ENCODE assay signal across 25 cellular contexts in the genomic region with DNA sequence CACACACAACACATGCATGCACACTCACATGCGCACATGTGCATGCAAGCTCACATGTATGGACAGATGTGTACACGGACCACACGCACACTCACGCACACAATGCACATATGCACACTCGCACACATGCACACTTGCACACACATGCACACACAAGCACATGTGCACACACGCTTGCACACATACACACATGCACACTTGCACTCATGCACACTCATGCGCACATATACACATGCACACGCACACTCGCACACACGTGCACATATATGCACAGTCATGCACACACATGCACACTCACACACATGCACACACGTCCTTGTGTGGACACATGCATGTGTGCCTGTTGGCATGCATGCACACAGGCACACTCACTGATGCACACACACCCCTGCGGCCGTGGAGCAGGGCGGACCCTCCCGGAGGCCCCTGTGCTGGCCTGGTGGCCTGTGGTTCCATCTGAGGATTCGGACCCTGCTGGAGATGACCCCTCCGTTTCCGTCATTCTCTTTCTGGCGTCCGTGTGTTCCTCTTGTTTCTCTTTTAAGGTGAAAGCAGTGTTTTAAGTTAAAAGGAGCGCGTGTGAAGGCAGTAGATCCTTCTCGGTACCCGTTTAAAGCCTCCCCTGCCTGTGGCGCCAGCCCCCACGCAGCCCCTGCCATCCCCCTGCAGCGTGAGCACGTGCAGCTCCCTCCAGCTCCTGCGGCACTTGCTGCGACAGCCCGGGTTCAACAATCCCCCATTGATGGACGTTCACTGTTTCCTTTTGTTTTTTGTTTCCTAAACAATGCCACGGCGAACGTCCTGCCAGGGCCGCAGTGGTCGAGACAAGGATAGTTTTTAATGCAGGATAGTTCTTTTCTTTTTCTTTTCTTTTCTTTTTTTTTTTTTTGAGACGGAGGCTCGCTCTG. TPM values are rescaled to one million over a fixed set of nuclear protein-coding genes. Genes with fewer than 3 reads are reported as not detected.
A peak's percentile ranks its signal among the peaks of the same experiment; 100 is the strongest.
DNase-seq lines count a peak whose midpoint lies in the region; ATAC-seq, FAIRE-seq and TF ChIP-seq lines count a peak whose summit lies in the region.
"Had no signal": no experiment of that assay in that cellular context is flagged by ENCODE, and none has a peak within 500 bp of the region (broad histone marks: within the 10 kb centered on the region; RNA-seq: fewer than 3 reads in every experiment).

No MANE protein-coding gene starts in this region.

- TF ChIP-seq EP300 in GM12878 (IDR thresholded peaks at IDR 0.05; ENCODE audit: borderline replicate concordance in 1 of 2, control insufficient read depth in 1 of 2, low read depth in 2 of 2, low read length in 2 of 2): no peak

- no peak for TF ChIP-seq RAD21 in GM12878 (IDR thresholded peaks at IDR 0.05; ENCODE audit: insufficient read depth, low read depth, low read length)

- H3K4me3 ChIP-seq in HEK293 (ENCODE audit: low read depth, low read length) (no peak overlapping the region), GM12878 (no peak overlapping the region)
- H3K4me3 ChIP-seq: ascending aorta, HAP-1, heart left ventricle, prostate gland had no signal

- 94% methylated on average over 37 of the region's 39 CpGs for WGBS in GM12878 (ENCODE audit: insufficient coverage, insufficient replicate concordance, low lambda C conversion rate, missing lambda C conversion rate)

- POLR2A ChIA-PET in HEK293 (lab: Yijun Ruan, JAX) (interaction anchor here (0.7 kb wide), 2 partner anchors 9 to 111 kb away, joined by 3 read pairs; no protein-coding TSS in a partner anchor), GM12878 (lab: Charles Lee) (no interaction called here)

- no peak overlapping the region for H3K27ac ChIP-seq in HEK293 (ENCODE audit: extremely low read depth, low read depth, low read length)
- H3K27ac ChIP-seq in GM12878 (ENCODE audit: control insufficient read depth, insufficient read depth): no peak overlapping the region
- H3K27ac ChIP-seq: ascending aorta, C4-2B, prostate gland, VCaP had no signal

- no peaks in the 10 kb centered on the region for H4K20me1 ChIP-seq in GM12878 (ENCODE audit: control insufficient read depth, insufficient read depth)

- RAD21 ChIA-PET in GM12878 (lab: Charles Lee; ENCODE audit: unreplicated experiment): no interaction called here

- intact Hi-C loops in GM12878 (cut with micrococcal nuclease; ENCODE audit: unreplicated experiment): no loop called here

- no peak overlapping the region for H2AFZ ChIP-seq in GM12878 (ENCODE audit: control insufficient read depth, low read depth, low read length)

- peak; percentile 47 for TF ChIP-seq POLR2A in GM12878 (IDR thresholded peaks at IDR 0.05; ENCODE audit: low read depth, low read length)

- peaks cover 6% of the 10 kb centered on the region for H3K79me2 ChIP-seq in GM12878 (ENCODE audit: control insufficient read depth, insufficient read depth, low read length)

- in situ Hi-C loops in GM12878 (cut with MboI): no loop called here

- H3K9me3 ChIP-seq in HEK293 (ENCODE audit: control insufficient read depth, insufficient read depth, low read depth, low read length) (no peaks in the 10 kb centered on the region), GM12878 (replicated peaks; ENCODE audit: control insufficient read depth, insufficient read depth, low read length) (no peaks in the 10 kb centered on the region)
- H3K9me3 ChIP-seq: ascending aorta, HAP-1, heart left ventricle, prostate gland, SK-N-SH had no signal

- H3K27me3 ChIP-seq in GM12878 (replicated peaks in 1 of 2; ENCODE audit: control insufficient read depth in 2 of 2, insufficient read depth in 2 of 2, low read length in 1 of 2): no peaks in the 10 kb centered on the region
- H3K27me3 ChIP-seq: ascending aorta, heart left ventricle had no signal

- ATAC-seq in GM12878: no peak
- ATAC-seq: natural killer cell treated with Interleukin-12 subunit alpha and Interleukin-12 subunit beta and Interleukin-15 and Interleukin-18, amount 100 ng/mL, for 72 hours had no signal

- H3K4me2 ChIP-seq in GM12878 (ENCODE audit: control insufficient read depth, insufficient read depth): no peak overlapping the region
- H3K4me2 ChIP-seq: SK-N-SH had no signal

- BruUV-seq in GM12878 (replicated peaks; lab: Mats Ljungman, UMichigan): no TSS peak

- CTCF ChIA-PET in HEK293 (lab: Yijun Ruan, JAX) (interaction anchor here (0.5 kb wide), 1 partner anchor 387 kb away, joined by 4 read pairs; no protein-coding TSS in a partner anchor), GM12878 (lab: Yijun Ruan, JAX) (no interaction called here)

- TF ChIP-seq CTCF in HEK293 (tag by site-specific recombination; IDR thresholded peaks at IDR 0.05) (no peak), GM12878 (IDR thresholded peaks at IDR 0.05 in 2 of 3, conservative IDR thresholded peaks at IDR 0.05 in 1 of 3; ENCODE audit: control insufficient read depth in 2 of 3, extremely low read depth in 1 of 3, insufficient read depth in 1 of 3, low read depth in 3 of 3, low read length in 3 of 3) (no peak)

- H3K4me1 ChIP-seq in HEK293 (ENCODE audit: control insufficient read depth, insufficient read depth, low read length): 0 out of 2 replicates have a peak, but pooled peaks cover 3% of the 10 kb centered on the region
- no peaks in the 10 kb centered on the region for H3K4me1 ChIP-seq in GM12878 (ENCODE audit: control insufficient read depth, insufficient read depth, low read length)

- FAIRE-seq in GM12878 (lab: Jason Lieb, UNC): no peak
- FAIRE-seq: GM12892 had no signal

- SMC1A ChIA-PET in GM12878 (lab: Charles Lee; ENCODE audit: uncharacterized antibody, unreplicated experiment): no interaction called here

- DNase-seq in GM12878 (ENCODE audit: low read depth, low spot score) (no peak), inferior parietal cortex (ENCODE audit: extremely low spot score) (peak; percentile 78), putamen (ENCODE audit: low spot score) (peak; percentile 89), mesenteric fat pad (ENCODE audit: low spot score) (no peak)
- DNase-seq in stimulated activated CD4-positive, alpha-beta T cell treated with anti-CD3 and anti-CD28 coated beads, Interleukin-4, amount 100 ng/mL, for 1 hour: no peak
- no peak for DNase-seq in activated effector memory CD4-positive, alpha-beta T cell treated with anti-CD3 and anti-CD28 coated beads, Interleukin-2, amount 50 U/mL, for 16 hours
- DNase-seq: activated CD4-positive, alpha-beta T cell treated with anti-CD3 and anti-CD28 coated beads, Interleukin-2, amount 10 ng/mL, durations not matched to agents 24 days and 14 days; activated naive CD4-positive, alpha-beta T cell treated with Interleukin-2 at 50 U/mL for 16 hours; activated T-cell treated with anti-CD3 and anti-CD28 coated beads, Interleukin-2, amount 50 U/mL, for 48 hours; Calu3; DND-41; NCI-H1417; NCI-H2081; NCI-H345; NCI-H748 treated with DMSO at 0.1 percent for 48 hours; SK-N-SH had no signal

- H3K9ac ChIP-seq in GM12878 (ENCODE audit: control insufficient read depth, insufficient read depth, low read length): no peak overlapping the region
- H3K9ac ChIP-seq: SK-N-SH had no signal

- H3K36me3 ChIP-seq in HEK293 (ENCODE audit: control insufficient read depth in 2 of 2, insufficient read depth in 1 of 2, low read length in 2 of 2) (peaks cover 0 to 64% of the 10 kb centered on the region in 2 experiments; a peak in 2 of 3 replicates), GM12878 (ENCODE audit: control insufficient read depth in 2 of 2, insufficient read depth in 2 of 2, low read length in 1 of 2) (peaks cover 10% of the 10 kb centered on the region in 2 experiments)

RNA-seq across cellular contexts. Expression of gene NDUFS7, which starts 5.6 kb away (rescaled TPM):
- 50.2 and 65.0 TPM in 2 replicates for total RNA-seq in GM12878 (2013; cell fraction: nucleolus; rRNA removed)
- total RNA-seq in GM12878 (2014; rRNA removed): 107 and 143 TPM in 2 replicates
- total RNA-seq in GM12878 (2014; rRNA removed; fragmentation: Illumina TruSeq; extraction: Trizol): 18.5 and 24.1 TPM in 2 replicates
- total RNA-seq in GM12878 (2021): 136 and 143 TPM in 2 replicates
- 16.9 TPM for polyA plus RNA-seq in GM12878 (2011; ENCODE audit: low read depth)
- polyA plus RNA-seq in GM12878 (2011; rRNA removed): 12.1 and 43.0 TPM in 2 replicates
- 127 and 227 TPM in 2 replicates for polyA plus RNA-seq in GM12878 (2011; cell fraction: cytosol; rRNA removed)
- polyA plus RNA-seq in GM12878 (2011; cell fraction: nucleus; rRNA removed): 125 and 151 TPM in 2 replicates
- polyA plus RNA-seq in GM12878 (2012): 64.7 and 88.4 TPM in 2 replicates
- 1.5 and 5.1 TPM in 2 replicates for polyA plus RNA-seq in GM12878 (2014; fragmentation: Illumina TruSeq; extraction: Trizol)
- 10 to 100 TPM; 10.6 to 39.4 TPM for polyA plus RNA-seq in GM12878 (2014; fragmentation: Nextera tagmentation; extraction: Ambion mirVana)
- polyA plus RNA-seq in GM12878 (2014; rRNA removed): 166 and 177 TPM in 2 replicates
- polyA plus RNA-seq in GM12878 (2016; fragmentation: Nextera tagmentation; extraction: Ambion mirVana): 100 to 1,000 TPM; 261 to 282 TPM
- 38.5 and 54.8 TPM in 2 replicates for polyA minus RNA-seq in GM12878 (2011; rRNA and poly(A)+ RNA removed)
- polyA minus RNA-seq in GM12878 (2011; cell fraction: cytosol; rRNA and poly(A)+ RNA removed): 65.2 and 74.7 TPM in 2 replicates
- polyA minus RNA-seq in GM12878 (2011; cell fraction: nucleus; rRNA and poly(A)+ RNA removed): 16.3 and 29.0 TPM in 2 replicates
- 75.3 TPM for total RNA-seq in mesenteric fat pad

RNA-seq across cellular contexts. Expression of gene GAMT, which starts 12.1 kb away (rescaled TPM):
- 6.5 and 6.7 TPM in 2 replicates for total RNA-seq in GM12878 (2013; cell fraction: nucleolus; rRNA removed)
- total RNA-seq in GM12878 (2014; rRNA removed) (50.1 and 55.2 TPM in 2 replicates), GM12878 (2014; rRNA removed; fragmentation: Illumina TruSeq; extraction: Trizol) (22.5 and 24.9 TPM in 2 replicates), GM12878 (2021) (49.1 and 52.0 TPM in 2 replicates), mesenteric fat pad (8.4 TPM)
- polyA plus RNA-seq in GM12878 (2011; ENCODE audit: low read depth): 9.2 TPM
- polyA plus RNA-seq in GM12878 (2011; rRNA removed) (4.7 and 13.0 TPM in 2 replicates), GM12878 (2014; fragmentation: Illumina TruSeq; extraction: Trizol) (8.3 and 28.5 TPM in 2 replicates), GM12878 (2014; fragmentation: Nextera tagmentation; extraction: Ambion mirVana) (1 to 10 TPM; 1.6 to 5.6 TPM), GM12878 (2014; rRNA removed) (56.0 and 65.8 TPM in 2 replicates), GM12878 (2016; fragmentation: Nextera tagmentation; extraction: Ambion mirVana) (100 to 1,000 TPM; 122 to 131 TPM)
- polyA plus RNA-seq in GM12878 (2011; cell fraction: cytosol; rRNA removed): 13.6 and 22.1 TPM in 2 replicates
- 11.4 and 12.7 TPM in 2 replicates for polyA plus RNA-seq in GM12878 (2011; cell fraction: nucleus; rRNA removed)
- 28.9 and 29.0 TPM in 2 replicates for polyA plus RNA-seq in GM12878 (2012)
- polyA minus RNA-seq in GM12878 (2011; rRNA and poly(A)+ RNA removed): 4.2 and 10.8 TPM in 2 replicates
- polyA minus RNA-seq in GM12878 (2011; cell fraction: cytosol; rRNA and poly(A)+ RNA removed): 4.5 and 11.0 TPM in 2 replicates
- 2.1 and 5.4 TPM in 2 replicates for polyA minus RNA-seq in GM12878 (2011; cell fraction: nucleus; rRNA and poly(A)+ RNA removed)

RNA-seq across cellular contexts. Expression of gene DAZAP1, which starts 18.1 kb away (rescaled TPM):
- 111 and 128 TPM in 2 replicates for total RNA-seq in GM12878 (2013; cell fraction: nucleolus; rRNA removed)
- total RNA-seq in GM12878 (2014; rRNA removed) (122 and 127 TPM in 2 replicates), GM12878 (2014; rRNA removed; fragmentation: Illumina TruSeq; extraction: Trizol) (82.5 and 93.4 TPM in 2 replicates), GM12878 (2021) (223 and 240 TPM in 2 replicates), mesenteric fat pad (110 TPM)
- 23.5 TPM for polyA plus RNA-seq in GM12878 (2011; ENCODE audit: low read depth)
- polyA plus RNA-seq in GM12878 (2011; rRNA removed) (110 and 123 TPM in 2 replicates), GM12878 (2014; fragmentation: Illumina TruSeq; extraction: Trizol) (69.0 and 91.2 TPM in 2 replicates), GM12878 (2014; fragmentation: Nextera tagmentation; extraction: Ambion mirVana) (10 to 100 TPM in 1 of 2 experiments, 1 to 10 TPM in 1; 9.9 to 27.7 TPM), GM12878 (2014; rRNA removed) (164 and 194 TPM in 2 replicates), GM12878 (2016; fragmentation: Nextera tagmentation; extraction: Ambion mirVana) (10 to 100 TPM; 16.9 to 17.9 TPM)
- 47.6 and 72.8 TPM in 2 replicates for polyA plus RNA-seq in GM12878 (2011; cell fraction: cytosol; rRNA removed)
- 106 and 159 TPM in 2 replicates for polyA plus RNA-seq in GM12878 (2011; cell fraction: nucleus; rRNA removed)
- 71.1 and 77.1 TPM in 2 replicates for polyA plus RNA-seq in GM12878 (2012)
- polyA minus RNA-seq in GM12878 (2011; rRNA and poly(A)+ RNA removed): 27.9 and 29.7 TPM in 2 replicates
- polyA minus RNA-seq in GM12878 (2011; cell fraction: cytosol; rRNA and poly(A)+ RNA removed): 26.6 and 31.5 TPM in 2 replicates
- 17.4 and 38.3 TPM in 2 replicates for polyA minus RNA-seq in GM12878 (2011; cell fraction: nucleus; rRNA and poly(A)+ RNA removed)

RNA-seq across cellular contexts. Expression of gene RPS15, which starts 48.9 kb away (rescaled TPM):
- total RNA-seq in GM12878 (2013; cell fraction: nucleolus; rRNA removed): 239 and 289 TPM in 2 replicates
- total RNA-seq in GM12878 (2014; rRNA removed): 1,524 and 1,715 TPM in 2 replicates
- total RNA-seq in GM12878 (2014; rRNA removed; fragmentation: Illumina TruSeq; extraction: Trizol): 972 and 1,030 TPM in 2 replicates
- 2,219 and 2,315 TPM in 2 replicates for total RNA-seq in GM12878 (2021)
- 7,786 TPM for polyA plus RNA-seq in GM12878 (2011; ENCODE audit: low read depth)
- 524 and 1,111 TPM in 2 replicates for polyA plus RNA-seq in GM12878 (2011; rRNA removed)
- 3,186 and 3,536 TPM in 2 replicates for polyA plus RNA-seq in GM12878 (2011; cell fraction: cytosol; rRNA removed)
- polyA plus RNA-seq in GM12878 (2011; cell fraction: nucleus; rRNA removed): 1,362 and 1,364 TPM in 2 replicates
- polyA plus RNA-seq in GM12878 (2012): 3,088 and 3,408 TPM in 2 replicates
- polyA plus RNA-seq in GM12878 (2014; fragmentation: Illumina TruSeq; extraction: Trizol): 209 and 786 TPM in 2 replicates
- polyA plus RNA-seq in GM12878 (2014; fragmentation: Nextera tagmentation; extraction: Ambion mirVana): 100 to 1,000 TPM; 559 to 717 TPM
- polyA plus RNA-seq in GM12878 (2014; rRNA removed): 3,158 and 3,344 TPM in 2 replicates
- 1,000 to 10,000 TPM; 1,763 to 1,909 TPM for polyA plus RNA-seq in GM12878 (2016; fragmentation: Nextera tagmentation; extraction: Ambion mirVana)
- polyA minus RNA-seq in GM12878 (2011; rRNA and poly(A)+ RNA removed): 256 and 857 TPM in 2 replicates
- polyA minus RNA-seq in GM12878 (2011; cell fraction: cytosol; rRNA and poly(A)+ RNA removed): 796 and 851 TPM in 2 replicates
- 184 and 257 TPM in 2 replicates for polyA minus RNA-seq in GM12878 (2011; cell fraction: nucleus; rRNA and poly(A)+ RNA removed)
- total RNA-seq in mesenteric fat pad: 909 TPM

Comparison
In these comparisons a context has a peak if more than half of its experiments do, and no peak if none do; other contexts are left out.
1. DNase-seq: peak in inferior parietal cortex (single experiment) and putamen (single experiment); none in GM12878 (single experiment), mesenteric fat pad (single experiment), stimulated activated CD4-positive, alpha-beta T cell treated with anti-CD3 and anti-CD28 coated beads, Interleukin-4, amount 100 ng/mL, for 1 hour (single experiment) and activated effector memory CD4-positive, alpha-beta T cell treated with anti-CD3 and anti-CD28 coated beads, Interleukin-2, amount 50 U/mL, for 16 hours (single experiment).
2. Of the 9 proteins assayed by ChIP-seq in both HEK293 and GM12878: peak only in HEK293: none; only in GM12878: PBX3; in both: none; in neither: 8.